Comparison of ENCODE assay signal across 20 cellular contexts in genomic region chr9:136754626-136755284, GRCh38. TPM values are rescaled to one million over a fixed set of nuclear protein-coding genes. Genes with fewer than 3 reads are reported as not detected.
"Had no signal": no experiment of that assay in that cellular context is flagged by ENCODE, and none has a peak within 500 bp of the region (broad histone marks: within the 10 kb centered on the region; RNA-seq: fewer than 3 reads in every experiment).

No MANE protein-coding gene starts in this region.

- H3K4me1 ChIP-seq: pancreas, sigmoid colon, upper lobe of right lung had no signal

- H3K27me3 ChIP-seq: pancreas, upper lobe of right lung had no signal

- H3K36me3 ChIP-seq: esophagus muscularis mucosa, pancreas, sigmoid colon, spleen, thoracic aorta, upper lobe of right lung had no signal

- H3K27ac ChIP-seq: coronary artery, esophagus muscularis mucosa, pancreas, sigmoid colon, thoracic aorta, upper lobe of right lung, VCaP had no signal

- H3K9me3 ChIP-seq: pancreas, upper lobe of right lung had no signal

- H3K4me3 ChIP-seq: coronary artery, esophagus muscularis mucosa, pancreas, sigmoid colon, spleen, thoracic aorta, upper lobe of right lung had no signal

- DNase-seq: activated CD4-positive, alpha-beta memory T cell treated with anti-CD3 and anti-CD28 coated beads, Interleukin-2, amount 10 ng/mL, durations not matched to agents 7 days and 5 days; activated CD4-positive, alpha-beta T cell treated with anti-CD3 and anti-CD28 coated beads for 4 hours; activated effector memory CD4-positive, alpha-beta T cell treated with anti-CD3 and anti-CD28 coated beads, Interleukin-2, amount 50 U/mL, for 16 hours; activated T-cell treated with anti-CD3 and anti-CD28 coated beads, Interleukin-2, amount 50 U/mL, for 48 hours; amniotic stem cell; central memory CD4-positive, alpha-beta T cell; hippocampal formation; upper lobe of right lung had no signal

RNA-seq across cellular contexts. Expression of gene LCN8, which starts 3.3 kb away (rescaled TPM):
- total RNA-seq: activated CD4-positive, alpha-beta memory T cell treated with anti-CD3 and anti-CD28 coated beads, Interleukin-2, amount 10 ng/mL, durations not matched to agents 7 days and 5 days; activated naive CD4-positive, alpha-beta T cell treated with anti-CD3 and anti-CD28 coated beads, Interleukin-2, amount 50 U/mL, for 72 hours; esophagus muscularis mucosa; lower leg skin; mesenteric fat pad; pancreas; sigmoid colon; T-helper 1 cell treated with Interleukin-12 subunit alpha and Interleukin-12 subunit beta and Interleukin-4 antibody, amounts not matched to agents 30 ng/mL and 1 ng/mL, for 36 hours; thoracic aorta; upper lobe of right lung had no signal
- polyA plus RNA-seq: neural cell, pancreas had no signal

RNA-seq across cellular contexts. Expression of gene LCN6, which starts 6.4 kb away (rescaled TPM):
- total RNA-seq: activated naive CD4-positive, alpha-beta T cell treated with anti-CD3 and anti-CD28 coated beads, Interleukin-2, amount 50 U/mL, for 72 hours; T-helper 1 cell treated with Interleukin-12 subunit alpha and Interleukin-12 subunit beta and Interleukin-4 antibody, amounts not matched to agents 30 ng/mL and 1 ng/mL, for 36 hours had no signal
- polyA plus RNA-seq: neural cell had no signal

RNA-seq across cellular contexts. Expression of gene LCN15, which starts 9.6 kb away (rescaled TPM):
- total RNA-seq: activated CD4-positive, alpha-beta memory T cell treated with anti-CD3 and anti-CD28 coated beads, Interleukin-2, amount 10 ng/mL, durations not matched to agents 7 days and 5 days; activated naive CD4-positive, alpha-beta T cell treated with anti-CD3 and anti-CD28 coated beads, Interleukin-2, amount 50 U/mL, for 72 hours; esophagus muscularis mucosa; lower leg skin; pancreas; sigmoid colon; T-helper 1 cell treated with Interleukin-12 subunit alpha and Interleukin-12 subunit beta and Interleukin-4 antibody, amounts not matched to agents 30 ng/mL and 1 ng/mL, for 36 hours; thoracic aorta; upper lobe of right lung had no signal
- polyA plus RNA-seq: neural cell, pancreas, spleen had no signal

RNA-seq across cellular contexts. Expression of gene LCN10, which starts 12.0 kb away (rescaled TPM):
- total RNA-seq: activated CD4-positive, alpha-beta memory T cell treated with anti-CD3 and anti-CD28 coated beads, Interleukin-2, amount 10 ng/mL, durations not matched to agents 7 days and 5 days had no signal
- polyA plus RNA-seq: neural cell had no signal
